In genomic region chr13:109146912-109147624, GRCh38 we compare ENCODE assay signal across 17 cellular contexts.
DNase-seq lines count a peak whose midpoint lies in the region; ATAC-seq and TF ChIP-seq lines count a peak whose summit lies in the region.
"Had no signal": no experiment of that assay in that cellular context is flagged by ENCODE, and none has a peak within 500 bp of the region (broad histone marks: within the 10 kb centered on the region; RNA-seq: fewer than 3 reads in every experiment).

No MANE protein-coding gene starts in this region.

- H3K18ac ChIP-seq in IMR-90 (ENCODE audit: low read depth, low read length) = peak overlapping the region; percentile 57; the same call in 1 of the 2 replicates

- POLR2A ChIA-PET in IMR-90 (lab: Charles Lee; ENCODE audit: unreplicated experiment) = no interaction called here

- no peaks in the 10 kb centered on the region for H3K36me3 ChIP-seq in IMR-90 (ENCODE audit: control insufficient read depth, insufficient read depth, low read length)
- H3K36me3 ChIP-seq in gastroesophageal sphincter = no peaks in the 10 kb centered on the region
- H3K36me3 ChIP-seq in WERI-Rb-1 = no peaks in the 10 kb centered on the region
- H3K36me3 ChIP-seq: BLaER1, tibial nerve had no signal

- peaks cover 2% of the 10 kb centered on the region for H3K4me1 Mint-ChIP-seq in T-helper 17 cell

- TF ChIP-seq CTCF in IMR-90 (conservative IDR thresholded peaks at IDR 0.05; ENCODE audit: low read depth, low read length) = no peak
- TF ChIP-seq CTCF in gastroesophageal sphincter (IDR thresholded peaks at IDR 0.05) = no peak
- TF ChIP-seq CTCF in WERI-Rb-1 (IDR thresholded peaks at IDR 0.05; ENCODE audit: low read depth, low read length) = no peak

- H4K8ac ChIP-seq in IMR-90 (ENCODE audit: low read depth in 2 of 2, low read length in 2 of 2) = peak overlapping the region; percentile 27 to 37; a peak in 2 of 4 replicates

- DNase-seq in AG08396 (ENCODE audit: low spot score) = peak; percentile 32
- DNase-seq in IMR-90 = peak; percentile 89
- peak; percentile 77 for DNase-seq in amniotic epithelial cell (ENCODE audit: low read depth)
- no peak for DNase-seq in WERI-Rb-1
- no peak for DNase-seq in OCI-M1 (lab: John Stamatoyannopoulos, UW)
- no peak for DNase-seq in activated T-cell treated with anti-CD3 and anti-CD28 coated beads, Interleukin-2, amount 50 U/mL, for 48 hours
- no peak for DNase-seq in T-helper 17 cell
- DNase-seq: activated CD8-positive, alpha-beta memory T cell treated with anti-CD3 and anti-CD28 coated beads, Interleukin-2, amount 50 U/mL, for 4 hours; aorta; islet precursor cell; NCI-H187; NK-92 treated with Interleukin-12 subunit alpha and Interleukin-12 subunit beta, amount 100 ng/mL, for 24 hours; small intestine had no signal

- peak overlapping the region; percentile 59; the same call in 1 of the 2 replicates for H4K91ac ChIP-seq in IMR-90 (ENCODE audit: insufficient read depth, low read depth, low read length)

- no peak overlapping the region for H3K23ac ChIP-seq in IMR-90 (ENCODE audit: low read depth, low read length)

- dilution Hi-C loops in IMR-90 (cut with HindIII; ENCODE audit: low sequenced_read_pairs, unreplicated experiment) = no loop called here

- H3K56ac ChIP-seq in IMR-90 (ENCODE audit: extremely low read depth, insufficient read depth, low read length) = peak overlapping the region; percentile 68; the same call in 1 of the 2 replicates

- peaks cover 46% of the 10 kb centered on the region for H3K27me3 Mint-ChIP-seq in T-helper 17 cell

- in situ Hi-C loops in IMR-90 (cut with MboI; ENCODE audit: low sequenced_read_pairs) = loop anchor here (5.0 kb wide), 1 partner anchor 960 kb away; no protein-coding TSS in a partner anchor

- peak overlapping the region; percentile 66 for H3K4ac ChIP-seq in IMR-90 (ENCODE audit: low read depth, low read length)

- H3K9me3 ChIP-seq in IMR-90 (ENCODE audit: control insufficient read depth, insufficient read depth, low read length) (no peaks in the 10 kb centered on the region), gastroesophageal sphincter (no peaks in the 10 kb centered on the region), WERI-Rb-1 (ENCODE audit: severe bottlenecking) (no peaks in the 10 kb centered on the region), T-helper 17 cell (ENCODE audit: control insufficient read depth, low read length, poor library complexity, severe bottlenecking) (no peaks in the 10 kb centered on the region)
- H3K9me3 ChIP-seq: BLaER1, tibial nerve had no signal

- no peak overlapping the region for H3K4me3 Mint-ChIP-seq in T-helper 17 cell
- H3K4me3 Mint-ChIP-seq: natural killer cell treated with Interleukin-12 subunit alpha and Interleukin-12 subunit beta and Interleukin-15 and Interleukin-18, amount 100 ng/mL, for 72 hours had no signal

- no TSS peak for BruUV-seq in IMR-90 (replicated peaks; lab: Mats Ljungman, UMichigan)

- H3K27ac Mint-ChIP-seq in T-helper 17 cell = no peak overlapping the region
- H3K27ac Mint-ChIP-seq: natural killer cell treated with Interleukin-12 subunit alpha and Interleukin-12 subunit beta and Interleukin-15 and Interleukin-18, amount 100 ng/mL, for 72 hours had no signal

- H2BK15ac ChIP-seq in IMR-90 (ENCODE audit: low read depth, low read length) = no peak overlapping the region

- H2AK9ac ChIP-seq in IMR-90 (replicated peaks; ENCODE audit: low read depth, low read length, poor library complexity) = no peak overlapping the region

- H3K4me2 ChIP-seq in IMR-90 (ENCODE audit: low read depth, low read length) = no peak overlapping the region
- H3K4me2 ChIP-seq: BLaER1 had no signal

- no peaks in the 10 kb centered on the region for H3K79me1 ChIP-seq in IMR-90 (ENCODE audit: low read depth in 1 of 2, low read length in 2 of 2)

- no peak overlapping the region; the same call in 1 of the 2 replicates for H3K9ac ChIP-seq in IMR-90 (ENCODE audit: low read depth, low read length)
- H3K9ac ChIP-seq: BLaER1 had no signal

- ATAC-seq in IMR-90 (ENCODE audit: low read depth) (peak; percentile 28; the same call in 1 of the 2 replicates), gastroesophageal sphincter (peak; percentile 59), T-helper 17 cell (no peak)
- ATAC-seq: natural killer cell treated with Interleukin-12 subunit alpha and Interleukin-12 subunit beta and Interleukin-15 and Interleukin-18, amount 100 ng/mL, for 72 hours had no signal

- H4K5ac ChIP-seq in IMR-90 (ENCODE audit: low read depth, low read length) = no peak overlapping the region

- peaks cover 2% of the 10 kb centered on the region; the same call in 1 of the 2 replicates for H3K27me3 ChIP-seq in IMR-90 (ENCODE audit: control insufficient read depth, insufficient read depth, low read length)
- no peaks in the 10 kb centered on the region for H3K27me3 ChIP-seq in gastroesophageal sphincter
- no peaks in the 10 kb centered on the region for H3K27me3 ChIP-seq in WERI-Rb-1 (ENCODE audit: insufficient read depth, low read depth, severe bottlenecking)
- H3K27me3 ChIP-seq: BLaER1 had no signal

- H2BK20ac ChIP-seq in IMR-90 (ENCODE audit: low read depth, low read length) = peak overlapping the region; percentile 28

- H2BK120ac ChIP-seq in IMR-90 (ENCODE audit: low read depth, low read length) = peak overlapping the region; percentile 73

- 0 out of 2 replicates have a peak, but pooled peaks have one; percentile 2 for TF ChIP-seq RAD21 in IMR-90 (IDR thresholded peaks at IDR 0.05; ENCODE audit: low read length)

- 100% methylated on average over 1 of the region's 11 CpGs; no CpG with 5 or more reads in 1 of the 2 experiments for WGBS in IMR-90 (ENCODE audit: extremely low coverage in 2 of 2, insufficient read length in 1 of 2), 2 experiments
- WGBS in gastroesophageal sphincter (ENCODE audit: low coverage in 1 of 2), 2 donors = 42 to 49% methylated on average over 11 of the region's 11 CpGs

- peak overlapping the region; percentile 61 for H2BK5ac ChIP-seq in IMR-90 (ENCODE audit: low read depth, low read length, poor library complexity, severe bottlenecking)

- TF ChIP-seq POLR2A in IMR-90 (IDR thresholded peaks at IDR 0.05; ENCODE audit: low read depth, low read length) (no peak), gastroesophageal sphincter (IDR thresholded peaks at IDR 0.05) (no peak)

- H2AFZ ChIP-seq in IMR-90 (replicated peaks; ENCODE audit: low read length, poor library complexity) = no peak overlapping the region

- H3K9me1 ChIP-seq in IMR-90 (ENCODE audit: insufficient read depth, low read length) = peaks cover 5% of the 10 kb centered on the region; the same call in 1 of the 2 replicates

- H3K4me3 ChIP-seq in IMR-90 (ENCODE audit: insufficient read depth, low read depth, low read length) (no peak overlapping the region), gastroesophageal sphincter (no peak overlapping the region), WERI-Rb-1 (ENCODE audit: low read depth, low read length) (no peak overlapping the region)
- H3K4me3 ChIP-seq: BLaER1, tibial nerve had no signal

- H3K4me1 ChIP-seq in IMR-90 (ENCODE audit: control insufficient read depth, insufficient read depth, low read length) (peaks cover 11% of the 10 kb centered on the region), gastroesophageal sphincter (peaks cover 0 to 36% (median 13%) of the 10 kb centered on the region in 3 donors)
- H3K4me1 ChIP-seq: BLaER1, tibial nerve had no signal

- H3K27ac ChIP-seq in IMR-90 (ENCODE audit: insufficient read depth, low read length) (no peak overlapping the region), gastroesophageal sphincter (peak overlapping the region; percentile 59 to 83 (median 70)), WERI-Rb-1 (no peak overlapping the region)
- H3K27ac ChIP-seq: BLaER1, tibial nerve had no signal

- no peaks in the 10 kb centered on the region for H4K20me1 ChIP-seq in IMR-90 (ENCODE audit: insufficient read depth, low read length)
- H4K20me1 ChIP-seq: BLaER1 had no signal

- intact Hi-C loops in IMR-90 (cut with micrococcal nuclease) = loop anchor here (5.0 kb wide), 2 partner anchors 125 to 420 kb away; no protein-coding TSS in a partner anchor

- CTCF ChIA-PET in IMR-90 (lab: Yijun Ruan, JAX) = interaction anchor here (1.1 kb wide), 1 partner anchor 638 kb away, joined by 3 read pairs; no protein-coding TSS in a partner anchor

- no peak for TF ChIP-seq EP300 in gastroesophageal sphincter (IDR thresholded peaks at IDR 0.05)

- H3K36me3 Mint-ChIP-seq in T-helper 17 cell (ENCODE audit: low read depth) = no peaks in the 10 kb centered on the region
- H3K36me3 Mint-ChIP-seq: natural killer cell treated with Interleukin-12 subunit alpha and Interleukin-12 subunit beta and Interleukin-15 and Interleukin-18, amount 100 ng/mL, for 72 hours had no signal

- 0 out of 2 replicates have a peak overlapping the region, but pooled peaks have one; percentile 16 for H3K14ac ChIP-seq in IMR-90 (replicated peaks; ENCODE audit: low read depth, low read length)

- H2AK5ac ChIP-seq in IMR-90 (ENCODE audit: low read depth, low read length) = no peak overlapping the region

TF ChIP-seq in IMR-90, 13 proteins besides CTCF, POLR2A, EP300 and RAD21:
- no peak for TF ChIP-seq MAFK (IDR thresholded peaks at IDR 0.05; ENCODE audit: low read depth, low read length)
- TF ChIP-seq FOS (IDR thresholded peaks at IDR 0.05; ENCODE audit: low read depth, low read length) = peak; percentile 53
- TF ChIP-seq BHLHE40 (IDR thresholded peaks at IDR 0.05; ENCODE audit: low read depth, low read length) = peak; percentile 83
- peak; percentile 43; the same call in 1 of the 2 replicates for TF ChIP-seq CEBPB (IDR thresholded peaks at IDR 0.05; ENCODE audit: low read depth, low read length)
- no peak for TF ChIP-seq SMC3 (IDR thresholded peaks at IDR 0.05; ENCODE audit: low read depth, low read length)
- TF ChIP-seq NFE2L2 (IDR thresholded peaks at IDR 0.05; ENCODE audit: low read depth, low read length) = no peak
- TF ChIP-seq USF2 (IDR thresholded peaks at IDR 0.05; ENCODE audit: low read depth, low read length) = no peak

Comparison
In these comparisons a context has a peak if more than half of its experiments do, and no peak if none do; other contexts are left out.
1. DNase-seq: peak in AG08396 (single experiment), IMR-90 (single experiment) and amniotic epithelial cell (single experiment); none in WERI-Rb-1 (single experiment), OCI-M1 (single experiment), activated T-cell treated with anti-CD3 and anti-CD28 coated beads, Interleukin-2, amount 50 U/mL, for 48 hours (0 of 2) and T-helper 17 cell (0 of 3).
2. H3K27ac ChIP-seq: peak in gastroesophageal sphincter (4 of 4); none in IMR-90 (single experiment) and WERI-Rb-1 (single experiment).